ENCODE assay signal across 8 cellular contexts in genomic region chr14:104976198-104977007, GRCh38. TPM values are rescaled to one million over a fixed set of nuclear protein-coding genes. Genes with fewer than 3 reads are reported as not detected.
DNase-seq lines count a peak whose midpoint lies in the region; ATAC-seq and TF ChIP-seq lines count a peak whose summit lies in the region.

No MANE protein-coding gene starts in this region.

- intact Hi-C loops in stomach (cut with DNase I; ENCODE audit: low total_unique reads) = loop anchor here (5.0 kb wide), 2 partner anchors 46 to 66 kb away; partner anchors contain the start of gene CDCA4

- H3K4me3 Mint-ChIP-seq in activated T-cell treated with anti-CD3 and anti-CD28 coated beads, Interleukin-2, amount 50 U/mL, for 72 hours = peak overlapping the region; percentile 4 to 40
- peak overlapping the region; percentile 72 for H3K4me3 Mint-ChIP-seq in neural crest cell

- peak; percentile 88 for DNase-seq in Daoy (ENCODE audit: low read depth)
- peak; percentile 88 for DNase-seq in HT-29 (ENCODE audit: low spot score)
- peak; percentile 81 for DNase-seq in RKO (ENCODE audit: low spot score)
- DNase-seq in activated T-cell treated with anti-CD3 and anti-CD28 coated beads, Interleukin-2, amount 50 U/mL, for 72 hours = peak; percentile 86 to 92
- DNase-seq in fibroblast of gingiva (ENCODE audit: low read depth) = peak; percentile 73
- DNase-seq in neural crest cell (ENCODE audit: low read depth, low spot score) = peak; percentile 85
- peak; percentile 91 for DNase-seq in stomach

- H3K36me3 Mint-ChIP-seq in activated T-cell treated with anti-CD3 and anti-CD28 coated beads, Interleukin-2, amount 50 U/mL, for 72 hours (ENCODE audit: insufficient read depth in 2 of 2) = no peaks in the 10 kb centered on the region
- no peaks in the 10 kb centered on the region for H3K36me3 Mint-ChIP-seq in neural crest cell (ENCODE audit: low read depth)

- no peak for TF ChIP-seq EP300 in stomach (IDR thresholded peaks at IDR 0.05)

- no peaks in the 10 kb centered on the region for H3K36me3 ChIP-seq in stomach

- peaks cover 24% of the 10 kb centered on the region for H3K27me3 Mint-ChIP-seq in activated T-cell treated with anti-CD3 and anti-CD28 coated beads, Interleukin-2, amount 50 U/mL, for 72 hours (ENCODE audit: low read depth)
- H3K27me3 Mint-ChIP-seq in neural crest cell (ENCODE audit: low read depth) = peaks cover 38% of the 10 kb centered on the region

- peak overlapping the region in 2 of 5 donors; percentile 90 to 94 for H3K27ac ChIP-seq in stomach

- 33 to 40% (median 37%) methylated on average over 13 to 21 of the region's 21 CpGs for WGBS in stomach, 5 donors

- H3K4me1 ChIP-seq in stomach = peaks cover 68 to 93% (median 83%) of the 10 kb centered on the region in 4 donors

- peak overlapping the region in 1 of 4 donors; percentile 52 for H3K4me3 ChIP-seq in stomach

- peak; percentile 78 to 80 for ATAC-seq in activated T-cell treated with anti-CD3 and anti-CD28 coated beads, Interleukin-2, amount 50 U/mL, for 72 hours (replicated peaks in 1 of 2)
- no peak for ATAC-seq in HG03439 (IDR thresholded peaks at IDR 0.05; ENCODE audit: unreplicated experiment)

- no peaks in the 10 kb centered on the region for H3K9me3 Mint-ChIP-seq in activated T-cell treated with anti-CD3 and anti-CD28 coated beads, Interleukin-2, amount 50 U/mL, for 72 hours
- no peaks in the 10 kb centered on the region for H3K9me3 Mint-ChIP-seq in neural crest cell

- peaks cover 8% of the 10 kb centered on the region for H3K4me1 Mint-ChIP-seq in activated T-cell treated with anti-CD3 and anti-CD28 coated beads, Interleukin-2, amount 50 U/mL, for 72 hours (ENCODE audit: low read depth)
- peaks cover 11% of the 10 kb centered on the region for H3K4me1 Mint-ChIP-seq in neural crest cell

- TF ChIP-seq POLR2A in stomach (IDR thresholded peaks at IDR 0.05) = no peak

- TF ChIP-seq CTCF in neural crest cell (conservative IDR thresholded peaks at IDR 0.05) (peak; percentile 94), stomach (IDR thresholded peaks at IDR 0.05) (peak in 5 of 7 experiments; percentile 87 to 95 (median 92))

- no peaks in the 10 kb centered on the region for H3K9me3 ChIP-seq in stomach

- H3K27me3 ChIP-seq in stomach = peaks cover 0 to 31% (median 21%) of the 10 kb centered on the region in 3 donors

- no peak overlapping the region for H3K27ac Mint-ChIP-seq in activated T-cell treated with anti-CD3 and anti-CD28 coated beads, Interleukin-2, amount 50 U/mL, for 72 hours
- H3K27ac Mint-ChIP-seq in neural crest cell (ENCODE audit: unreplicated experiment) = no peak overlapping the region

RNA-seq across cellular contexts. Expression of gene AHNAK2, which starts 1.8 kb away (rescaled TPM):
- 10.4 and 10.5 TPM in 2 replicates for total RNA-seq in Daoy (2014; rRNA removed; shearing (Covaris generic))
- total RNA-seq in HT-29 (2014; rRNA removed; shearing (Covaris generic)) = 1.5 and 1.6 TPM in 2 replicates
- under 1 TPM in 1 of 2 donors, not detected in 1; 0.05 TPM for total RNA-seq in activated T-cell treated with anti-CD3 and anti-CD28 coated beads, Interleukin-2, amount 50 U/mL, for 72 hours
- total RNA-seq in neural crest cell (1.4 TPM in 2 replicates), stomach (100 to 1,000 TPM in 1 of 5 donors, 10 to 100 TPM in 4; 11.0 to 117 (median 15.1) TPM)
- polyA plus RNA-seq in stomach = 10 to 100 TPM in 1 of 3 donors, 1 to 10 TPM in 2; 1.5 to 46.3 (median 2.1) TPM

RNA-seq across cellular contexts. Expression of gene CLBA1, which starts 9.2 kb away (rescaled TPM):
- total RNA-seq in Daoy (2014; rRNA removed; shearing (Covaris generic)) = 6.5 and 8.4 TPM in 2 replicates
- 9.8 and 11.6 TPM in 2 replicates for total RNA-seq in HT-29 (2014; rRNA removed; shearing (Covaris generic))
- total RNA-seq in activated T-cell treated with anti-CD3 and anti-CD28 coated beads, Interleukin-2, amount 50 U/mL, for 72 hours = under 1 TPM; 0.79 to 0.93 TPM
- total RNA-seq in neural crest cell (12.2 and 14.1 TPM in 2 replicates), stomach (1 to 10 TPM in 4 of 5 donors, not detected in 1; 3.5 to 8.7 (median 6.7) TPM)
- polyA plus RNA-seq in stomach = 10 to 100 TPM in 1 of 3 donors, 1 to 10 TPM in 2; 3.7 to 13.9 (median 4.2) TPM

RNA-seq across cellular contexts. Expression of gene CDCA4, which starts 44.5 kb away (rescaled TPM):
- 79.0 and 86.9 TPM in 2 replicates for total RNA-seq in Daoy (2014; rRNA removed; shearing (Covaris generic))
- total RNA-seq in HT-29 (2014; rRNA removed; shearing (Covaris generic)) = 45.4 and 45.7 TPM in 2 replicates
- 10 to 100 TPM; 56.8 to 57.5 TPM for total RNA-seq in activated T-cell treated with anti-CD3 and anti-CD28 coated beads, Interleukin-2, amount 50 U/mL, for 72 hours
- 55.0 and 58.2 TPM in 2 replicates for total RNA-seq in neural crest cell
- total RNA-seq in stomach = 10 to 100 TPM in 2 of 5 donors, 1 to 10 TPM in 3; 2.9 to 12.3 (median 4.5) TPM
- 1 to 10 TPM; 4.7 to 9.4 (median 8.0) TPM for polyA plus RNA-seq in stomach

RNA-seq across cellular contexts. Expression of gene PLD4, which starts 51.7 kb away (rescaled TPM):
- not detected in 2 replicates for total RNA-seq in Daoy (2014; rRNA removed; shearing (Covaris generic))
- not detected in 2 replicates for total RNA-seq in HT-29 (2014; rRNA removed; shearing (Covaris generic))
- under 1 TPM in 1 of 2 donors, not detected in 1; 0.30 TPM for total RNA-seq in activated T-cell treated with anti-CD3 and anti-CD28 coated beads, Interleukin-2, amount 50 U/mL, for 72 hours
- total RNA-seq in neural crest cell = 0.02 and 0.05 TPM in 2 replicates
- 1 to 10 TPM in 1 of 5 donors, under 1 TPM in 1, not detected in 3; 0.14 to 2.6 TPM for total RNA-seq in stomach
- polyA plus RNA-seq in stomach = 1 to 10 TPM in 1 of 3 donors, under 1 TPM in 1, not detected in 1; 0.70 to 1.7 TPM
